Comparison of ENCODE assay signal across 14 cellular contexts in genomic region chr5:59640411-59640810, GRCh38.
DNase-seq lines count a peak whose midpoint lies in the region; ATAC-seq and TF ChIP-seq lines count a peak whose summit lies in the region.
"Had no signal": no experiment of that assay in that cellular context is flagged by ENCODE, and none has a peak within 500 bp of the region (broad histone marks: within the 10 kb centered on the region; RNA-seq: fewer than 3 reads in every experiment).

No MANE protein-coding gene starts in this region.

- H3K27me3 Mint-ChIP-seq in GM23338 (ENCODE audit: insufficient read depth, low read depth, poor library complexity), result peaks cover 2% of the 10 kb centered on the region
- no peaks in the 10 kb centered on the region for H3K27me3 Mint-ChIP-seq in progenitor cell of endocrine pancreas
- H3K27me3 Mint-ChIP-seq in H9 (ENCODE audit: low read depth), result no peaks in the 10 kb centered on the region

- no peak overlapping the region for H2AK5ac ChIP-seq in H9 (ENCODE audit: insufficient read length, low read length)

- ATAC-seq in GM23338 (peak; percentile 61; the same call in 2 of the 3 replicates), RWPE2 (ENCODE audit: low read depth) (0 out of 3 replicates have a peak, but pooled peaks have one; percentile 49), left cardiac atrium (peak; percentile 65 to 86), lower lobe of right lung (no peak)

- H3K36me3 Mint-ChIP-seq in GM23338 (ENCODE audit: low read depth) (no peaks in the 10 kb centered on the region), progenitor cell of endocrine pancreas (ENCODE audit: insufficient read depth) (no peaks in the 10 kb centered on the region), H9 (ENCODE audit: insufficient read depth in 1 of 3, low read depth in 3 of 3) (peaks cover 2 to 5% (median 3%) of the 10 kb centered on the region in 3 experiments; a peak in 5 of 7 replicates)

- no peak overlapping the region for H3K27ac ChIP-seq in GM23338 (ENCODE audit: low read depth)
- no peak overlapping the region for H3K27ac ChIP-seq in RWPE2 (ENCODE audit: poor library complexity, severe bottlenecking)
- no peak overlapping the region for H3K27ac ChIP-seq in H9 (ENCODE audit: insufficient read length, low read depth, low read length)
- H3K27ac ChIP-seq in lower lobe of right lung, result no peak overlapping the region
- H3K27ac ChIP-seq: cardiac muscle cell had no signal

- no peak overlapping the region for H3K14ac ChIP-seq in H9 (ENCODE audit: insufficient read depth, low read length)

- DNase-seq in GM23338 (ENCODE audit: low spot score), result no peak
- DNase-seq in RWPE2 (ENCODE audit: low spot score), result no peak
- peak; percentile 38 for DNase-seq in left cardiac atrium
- DNase-seq in progenitor cell of endocrine pancreas (ENCODE audit: low spot score, unreplicated experiment), result no peak
- no peak for DNase-seq in COLO668 (lab: John Stamatoyannopoulos, UW; ENCODE audit: unreplicated experiment)
- no peak for DNase-seq in H9
- no peak for DNase-seq in lower lobe of right lung
- DNase-seq: activated naive CD4-positive, alpha-beta T cell treated with anti-CD3 and anti-CD28 coated beads for 36 hours; IMR-90; NCI-H1436; NCI-H526 treated with DMSO at 0.1 percent for 48 hours; SHP77 treated with DMSO at 0.1 percent for 48 hours; stimulated activated CD4-positive, alpha-beta T cell treated with anti-CD3 and anti-CD28 coated beads, Interleukin-12 subunit alpha, Interleukin-12 subunit beta, amount 100 ng/mL, for 4 hours had no signal

- H3K4me3 ChIP-seq in GM23338 (no peak overlapping the region), RWPE2 (ENCODE audit: severe bottlenecking) (no peak overlapping the region), lower lobe of right lung (no peak overlapping the region)
- H3K4me3 ChIP-seq: cardiac muscle cell had no signal

- H3K4me1 Mint-ChIP-seq in GM23338 (peaks cover 5% of the 10 kb centered on the region; the same call in 1 of the 3 replicates), progenitor cell of endocrine pancreas (ENCODE audit: low read depth) (peaks cover 30% of the 10 kb centered on the region), H9 (peaks cover 4 to 6% of the 10 kb centered on the region in 2 experiments)

- no peak overlapping the region for H3K9ac ChIP-seq in H9 (ENCODE audit: extremely low read depth, insufficient read length, low read length)

- H3K79me2 ChIP-seq in GM23338 (replicated peaks; ENCODE audit: insufficient read depth) (no peaks in the 10 kb centered on the region), H9 (ENCODE audit: insufficient read depth, low read length) (no peaks in the 10 kb centered on the region)

- H3K4me1 ChIP-seq in GM23338 (ENCODE audit: insufficient read depth), result no peaks in the 10 kb centered on the region
- peaks cover 8% of the 10 kb centered on the region for H3K4me1 ChIP-seq in RWPE2 (ENCODE audit: insufficient read depth, poor library complexity, severe bottlenecking)
- H3K4me1 ChIP-seq in H9 (ENCODE audit: insufficient read depth, low read length), result no peaks in the 10 kb centered on the region; the same call in 1 of the 2 replicates
- H3K4me1 ChIP-seq in lower lobe of right lung, result no peaks in the 10 kb centered on the region

- no peak overlapping the region for H3T11ph ChIP-seq in H9 (ENCODE audit: low read length)

- no peak overlapping the region for H2BK20ac ChIP-seq in H9 (ENCODE audit: low read depth, low read length, poor library complexity, severe bottlenecking)

- intact Hi-C loops in left cardiac atrium (cut with DNase I) (no loop called here), lower lobe of right lung (cut with DNase I) (no loop called here)

- no peaks in the 10 kb centered on the region for H3K9me2 ChIP-seq in GM23338 (ENCODE audit: insufficient read depth)

- H3K4me3 Mint-ChIP-seq in GM23338 (no peak overlapping the region), progenitor cell of endocrine pancreas (ENCODE audit: low read depth) (peak overlapping the region; percentile 30), H9 (no peak overlapping the region)
- H3K4me3 Mint-ChIP-seq: activated naive CD4-positive, alpha-beta T cell treated with anti-CD3 and anti-CD28 coated beads for 36 hours had no signal

- H4K91ac ChIP-seq in H9 (ENCODE audit: insufficient read length, low read depth, low read length), result no peak overlapping the region

- H3K27me3 ChIP-seq in GM23338 (ENCODE audit: insufficient read depth) (no peaks in the 10 kb centered on the region), RWPE2 (ENCODE audit: insufficient read depth, poor library complexity, severe bottlenecking) (no peaks in the 10 kb centered on the region), H9 (ENCODE audit: insufficient read depth, low read length) (no peaks in the 10 kb centered on the region), lower lobe of right lung (ENCODE audit: low read depth) (no peaks in the 10 kb centered on the region)
- H3K27me3 ChIP-seq: cardiac muscle cell had no signal

- H3K9me3 Mint-ChIP-seq in GM23338 (0 out of 3 replicates have a peak, but pooled peaks cover 2% of the 10 kb centered on the region), progenitor cell of endocrine pancreas (ENCODE audit: low read depth) (peaks cover 7% of the 10 kb centered on the region), H9 (peaks cover 4% of the 10 kb centered on the region in 2 experiments; a peak in 3 of 5 replicates)
- H3K9me3 Mint-ChIP-seq: activated naive CD4-positive, alpha-beta T cell treated with anti-CD3 and anti-CD28 coated beads for 36 hours had no signal

- H4K20me1 ChIP-seq in GM23338 (replicated peaks; ENCODE audit: insufficient read depth) (no peaks in the 10 kb centered on the region), H9 (ENCODE audit: control insufficient read depth, insufficient read depth, insufficient read length) (no peaks in the 10 kb centered on the region)

- H3K18ac ChIP-seq in H9 (ENCODE audit: insufficient read length, low read depth, low read length), result no peak overlapping the region

- H2BK12ac ChIP-seq in H9 (ENCODE audit: insufficient read length, low read depth, low read length), result no peak overlapping the region

- no peak overlapping the region for H3K4me2 ChIP-seq in GM23338
- no peak overlapping the region for H3K4me2 ChIP-seq in H9 (ENCODE audit: insufficient read depth, insufficient read length, low read length)

- H3K79me1 ChIP-seq in H9 (ENCODE audit: insufficient read depth, low read depth, low read length, poor library complexity, severe bottlenecking), result no peaks in the 10 kb centered on the region

- no peak overlapping the region for H2BK120ac ChIP-seq in H9 (ENCODE audit: low read depth, low read length, poor library complexity, severe bottlenecking)

- H2AFZ ChIP-seq in GM23338 (peak overlapping the region; percentile 49; the same call in 1 of the 2 replicates), H9 (ENCODE audit: low read length) (no peak overlapping the region)

- no peak overlapping the region for H3K4ac ChIP-seq in H9 (ENCODE audit: low read depth, low read length)

- no peaks in the 10 kb centered on the region for H3K23me2 ChIP-seq in H9 (ENCODE audit: insufficient read length, low read depth, low read length, poor library complexity, severe bottlenecking)

- H4K5ac ChIP-seq in H9 (ENCODE audit: insufficient read length, low read depth, low read length), result no peak overlapping the region

- no peak for TF ChIP-seq CTCF in GM23338 (conservative IDR thresholded peaks at IDR 0.05; ENCODE audit: low read depth in 2 of 2)
- no peak for TF ChIP-seq CTCF in RWPE2 (IDR thresholded peaks at IDR 0.05; ENCODE audit: poor library complexity, severe bottlenecking)
- no peak for TF ChIP-seq CTCF in progenitor cell of endocrine pancreas (IDR thresholded peaks at IDR 0.05; ENCODE audit: unreplicated experiment)
- TF ChIP-seq CTCF in H9 (conservative IDR thresholded peaks at IDR 0.05), result no peak
- no peak for TF ChIP-seq CTCF in lower lobe of right lung (IDR thresholded peaks at IDR 0.05)

- H3F3A ChIP-seq in GM23338 (replicated peaks; ENCODE audit: low read depth), result no peaks in the 10 kb centered on the region

- H3K36me3 ChIP-seq in GM23338 (ENCODE audit: insufficient read depth), result no peaks in the 10 kb centered on the region
- peaks cover 6% of the 10 kb centered on the region; the same call in 1 of the 2 replicates for H3K36me3 ChIP-seq in RWPE2 (ENCODE audit: low read depth)
- no peaks in the 10 kb centered on the region for H3K36me3 ChIP-seq in lower lobe of right lung
- H3K36me3 ChIP-seq: cardiac muscle cell had no signal

- H2BK5ac ChIP-seq in H9 (ENCODE audit: insufficient read length, low read length), result no peak overlapping the region

- H3K27ac Mint-ChIP-seq in GM23338 (no peak overlapping the region), progenitor cell of endocrine pancreas (no peak overlapping the region), H9 (no peak overlapping the region; a peak in 1 of 7 replicates)
- H3K27ac Mint-ChIP-seq: activated naive CD4-positive, alpha-beta T cell treated with anti-CD3 and anti-CD28 coated beads for 36 hours had no signal

- no peak overlapping the region for H3K56ac ChIP-seq in H9 (ENCODE audit: insufficient read length, low read depth, low read length)

- WGBS in H9 (ENCODE audit: extremely low coverage, insufficient read length, low lambda C conversion rate), result no CpG with 5 or more reads among the region's 1 CpG

- no peak overlapping the region for H3K23ac ChIP-seq in H9 (ENCODE audit: insufficient read length, low read depth, low read length)

- H3K9me3 ChIP-seq in RWPE2 (ENCODE audit: severe bottlenecking), result no peaks in the 10 kb centered on the region
- no peaks in the 10 kb centered on the region for H3K9me3 ChIP-seq in H9 (ENCODE audit: control insufficient read depth, low read depth, low read length)
- H3K9me3 ChIP-seq in lower lobe of right lung, result no peaks in the 10 kb centered on the region

- no peak overlapping the region for H4K8ac ChIP-seq in H9 (replicated peaks; ENCODE audit: insufficient read length, low read depth, low read length)

- no peak overlapping the region for H2BK15ac ChIP-seq in H9 (ENCODE audit: low read depth, low read length)

TF ChIP-seq in GM23338, 12 proteins besides CTCF, POLR2A, EP300 and RAD21:
- no peak for TF ChIP-seq NANOG (IDR thresholded peaks at IDR 0.05; ENCODE audit: borderline replicate concordance)

Comparison
In these comparisons a context has a peak if more than half of its experiments do, and no peak if none do; other contexts are left out.
1. ATAC-seq: peak in GM23338 (single experiment), RWPE2 (single experiment) and left cardiac atrium (2 of 2); none in lower lobe of right lung (0 of 2).